In genomic region chrX:51614353-51614752, GRCh38 we compare ENCODE assay signal across 8 cellular contexts. TPM values are rescaled to one million over a fixed set of nuclear protein-coding genes. Genes with fewer than 3 reads are reported as not detected.
A peak's percentile ranks its signal among the peaks of the same experiment; 100 is the strongest.
DNase-seq lines count a peak whose midpoint lies in the region; ATAC-seq and TF ChIP-seq lines count a peak whose summit lies in the region.
"Had no signal": no experiment of that assay in that cellular context is flagged by ENCODE, and none has a peak within 500 bp of the region (broad histone marks: within the 10 kb centered on the region; RNA-seq: fewer than 3 reads in every experiment).

No MANE protein-coding gene starts in this region.

- H3K4me3 ChIP-seq in HFF-Myc (replicated peaks; ENCODE audit: low read depth, low read length): no peak overlapping the region
- no peak overlapping the region for H3K4me3 ChIP-seq in Peyer's patch
- H3K4me3 ChIP-seq in smooth muscle cell: no peak overlapping the region
- H3K4me3 ChIP-seq: skin epidermis had no signal

- no peaks in the 10 kb centered on the region for H3K4me1 ChIP-seq in Peyer's patch
- H3K4me1 ChIP-seq in smooth muscle cell (ENCODE audit: low read depth): no peaks in the 10 kb centered on the region

- peak; percentile 44 for TF ChIP-seq CTCF in HFF-Myc (IDR thresholded peaks at IDR 0.05; ENCODE audit: low read depth, low read length, missing control alignments)
- TF ChIP-seq CTCF in Peyer's patch (IDR thresholded peaks at IDR 0.05): peak in 4 of 6 experiments; percentile 37 to 51 (median 40)
- peak; percentile 60 for TF ChIP-seq CTCF in smooth muscle cell (IDR thresholded peaks at IDR 0.05; ENCODE audit: borderline replicate concordance, insufficient read depth, poor library complexity, severe bottlenecking)

- H3K36me3 ChIP-seq in Peyer's patch (no peaks in the 10 kb centered on the region), smooth muscle cell (ENCODE audit: low read depth) (no peaks in the 10 kb centered on the region)

- WGBS in smooth muscle cell (ENCODE audit: low lambda C conversion rate): 20% methylated on average over 6 of the region's 6 CpGs

- no peak overlapping the region for H2AFZ ChIP-seq in smooth muscle cell (ENCODE audit: low read depth)

- H3F3A ChIP-seq in smooth muscle cell (ENCODE audit: low read depth): no peaks in the 10 kb centered on the region

- DNase-seq in ELF-1 (ENCODE audit: low read depth, low spot score) (peak; percentile 50), HFF-Myc (ENCODE audit: extremely low read depth, low read depth) (no peak), Peyer's patch (no peak), fibroblast of peridontal ligament (ENCODE audit: extremely low read depth) (peak; percentile 64), smooth muscle cell (lab: John Stamatoyannopoulos, UW; ENCODE audit: unreplicated experiment) (no peak)

- H3K9ac ChIP-seq in smooth muscle cell (ENCODE audit: low read depth): no peak overlapping the region

- no peaks in the 10 kb centered on the region for H3K79me2 ChIP-seq in smooth muscle cell (ENCODE audit: low read depth)

- no peaks in the 10 kb centered on the region for H3K27me3 ChIP-seq in Peyer's patch
- peaks cover 23% of the 10 kb centered on the region for H3K27me3 ChIP-seq in smooth muscle cell (ENCODE audit: low read depth)

- H3K27ac ChIP-seq in Peyer's patch: no peak overlapping the region
- no peak overlapping the region for H3K27ac ChIP-seq in smooth muscle cell (ENCODE audit: low read depth)
- H3K27ac ChIP-seq: skin epidermis had no signal

- no peak overlapping the region for H3K4me2 ChIP-seq in smooth muscle cell

- no peaks in the 10 kb centered on the region for H4K20me1 ChIP-seq in smooth muscle cell (ENCODE audit: low read depth)

- ATAC-seq in GM18498 (IDR thresholded peaks at IDR 0.05; ENCODE audit: unreplicated experiment) (no peak), GM18873 (IDR thresholded peaks at IDR 0.05; ENCODE audit: low FRiP score, unreplicated experiment) (no peak)

- H3K9me3 ChIP-seq in Peyer's patch (no peaks in the 10 kb centered on the region), smooth muscle cell (replicated peaks; ENCODE audit: low read depth) (peaks cover 3% of the 10 kb centered on the region)

- no peak for TF ChIP-seq POLR2A in Peyer's patch (IDR thresholded peaks at IDR 0.05)

RNA-seq across cellular contexts. Expression of gene CENPVL3, which starts 4.4 kb away (rescaled TPM):
- total RNA-seq in Peyer's patch: not detected
- 0.09 and 0.18 TPM in 2 replicates for total RNA-seq in smooth muscle cell
- 0.26 TPM in 1 of 2 replicates, not detected in the other for polyA plus RNA-seq in smooth muscle cell

Comparison
In these comparisons a context has a peak if more than half of its experiments do, and no peak if none do; other contexts are left out.
1. DNase-seq: peak in ELF-1 (single experiment) and fibroblast of peridontal ligament (single experiment); none in HFF-Myc (single experiment), Peyer's patch (0 of 3) and smooth muscle cell (single experiment).
2. Peak in every context shown above with its lines, with median percentiles within 50 percentile points of each other: CTCF ChIP-seq.